In the genomic region with DNA sequence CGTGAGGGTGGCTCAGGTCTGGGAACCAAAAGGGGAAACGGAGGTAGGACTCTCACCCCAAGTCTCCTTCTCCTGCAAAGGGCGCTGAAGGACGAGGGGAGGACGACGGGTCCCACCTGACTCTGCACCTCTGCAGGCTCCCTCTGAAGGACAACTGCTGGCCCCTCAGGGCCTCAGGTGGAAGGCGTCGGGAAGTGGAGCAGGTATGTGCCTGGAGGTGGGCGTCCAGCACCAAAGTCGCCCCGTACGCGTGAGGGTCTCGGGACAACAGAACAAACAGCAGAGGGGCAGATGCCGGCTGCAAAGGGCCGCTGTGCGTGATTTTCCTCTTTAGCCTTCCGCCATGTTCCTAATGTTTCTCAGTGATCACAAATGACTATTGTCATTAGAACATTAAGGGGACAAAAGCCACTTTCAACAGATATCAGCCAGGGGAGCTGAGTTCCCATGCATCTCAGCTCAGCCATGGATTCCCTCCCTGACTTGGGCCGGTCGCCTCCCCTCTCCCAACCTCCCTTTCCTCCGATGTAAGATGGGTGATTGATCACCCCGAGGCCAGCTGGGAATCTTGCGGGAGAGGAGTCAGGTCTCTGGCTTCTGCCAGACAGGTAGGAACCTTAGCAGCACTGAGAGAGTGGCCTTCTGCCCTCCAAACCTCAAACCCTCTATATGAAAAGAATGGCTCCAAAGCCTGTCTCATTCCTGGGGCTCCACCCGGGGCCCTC, we compare ENCODE assay signal across 21 cellular contexts. TPM values are rescaled to one million over a fixed set of nuclear protein-coding genes. Genes with fewer than 3 reads are reported as not detected.
"Had no signal": no experiment of that assay in that cellular context is flagged by ENCODE, and none has a peak within 500 bp of the region (broad histone marks: within the 10 kb centered on the region; RNA-seq: fewer than 3 reads in every experiment).

No MANE protein-coding gene starts in this region.

- H3K9me3 Mint-ChIP-seq: activated CD8-positive, alpha-beta T cell treated with anti-CD3 and anti-CD28 coated beads for 36 hours; activated naive CD8-positive, alpha-beta T cell treated with anti-CD3 and anti-CD28 coated beads for 36 hours; activated T-cell treated with anti-CD3 and anti-CD28 coated beads, Interleukin-2, amount 50 U/mL, for 72 hours; mesothelial cell of epicardium had no signal

- H3K27ac Mint-ChIP-seq: activated CD8-positive, alpha-beta T cell treated with anti-CD3 and anti-CD28 coated beads for 36 hours; activated naive CD8-positive, alpha-beta T cell treated with anti-CD3 and anti-CD28 coated beads for 36 hours; activated T-cell treated with anti-CD3 and anti-CD28 coated beads, Interleukin-2, amount 50 U/mL, for 72 hours; mesothelial cell of epicardium; progenitor cell of endocrine pancreas had no signal

- H3K4me3 Mint-ChIP-seq: activated CD8-positive, alpha-beta T cell treated with anti-CD3 and anti-CD28 coated beads for 36 hours; activated naive CD8-positive, alpha-beta T cell treated with anti-CD3 and anti-CD28 coated beads for 36 hours; mesothelial cell of epicardium had no signal

- ATAC-seq: gastrocnemius medialis, sciatic nerve had no signal

- H3K36me3 ChIP-seq: breast epithelium, gastrocnemius medialis, heart right ventricle, thoracic aorta had no signal

- H3K27ac ChIP-seq: breast epithelium, epithelial cell of prostate, gastrocnemius medialis, heart right ventricle, neutrophil, thoracic aorta, VCaP had no signal

- H3K4me3 ChIP-seq: gastrocnemius medialis had no signal

- H3K9me3 ChIP-seq: breast epithelium, gastrocnemius medialis, heart right ventricle, neutrophil, thoracic aorta had no signal

- DNase-seq: activated CD4-positive, alpha-beta T cell treated with anti-CD3 and anti-CD28 coated beads for 4 hours; activated CD8-positive, alpha-beta memory T cell treated with anti-CD3 and anti-CD28 coated beads, Interleukin-2, amount 50 U/mL, for 4 hours; activated gamma-delta T cell treated with Interleukin-2 at 50 U/mL for 16 hours; anterior cingulate cortex; effector CD8-positive, alpha-beta T cell; gastrocnemius medialis; heart right ventricle; stimulated activated naive CD4-positive, alpha-beta T cell treated with Interleukin-2 at 50 U/mL for 16 hours; T1000 had no signal

RNA-seq across cellular contexts. Expression of a gene that starts 0.8 kb away (rescaled TPM):
- total RNA-seq: activated CD8-positive, alpha-beta T cell treated with anti-CD3 and anti-CD28 coated beads for 36 hours; activated naive CD8-positive, alpha-beta T cell treated with anti-CD3 and anti-CD28 coated beads for 36 hours; activated T-cell treated with anti-CD3 and anti-CD28 coated beads, Interleukin-2, amount 50 U/mL, for 72 hours; liver had no signal
